In genomic region chr2:110873597-110874525, GRCh38 we compare ENCODE assay signal across 20 cellular contexts.
DNase-seq lines count a peak whose midpoint lies in the region; ATAC-seq, FAIRE-seq and TF ChIP-seq lines count a peak whose summit lies in the region.
"Had no signal": no experiment of that assay in that cellular context is flagged by ENCODE, and none has a peak within 500 bp of the region (broad histone marks: within the 10 kb centered on the region; RNA-seq: fewer than 3 reads in every experiment).

No MANE protein-coding gene starts in this region.

- TF ChIP-seq EP300 in K562 (IDR thresholded peaks at IDR 0.05; ENCODE audit: low read length): no peak

- ATAC-seq in K562: peak; percentile 33; the same call in 1 of the 3 replicates
- ATAC-seq in naive thymus-derived CD4-positive, alpha-beta T cell: no peak

- no peak overlapping the region for H3K23ac ChIP-seq in neuronal stem cell (ENCODE audit: low read depth, low read length, poor library complexity)

- no peak for TF ChIP-seq CTCF in DOHH2 (IDR thresholded peaks at IDR 0.05; ENCODE audit: low read depth, low read length, poor library complexity, severe bottlenecking)
- no peak for TF ChIP-seq CTCF in K562 (IDR thresholded peaks at IDR 0.05 in 2 of 3, conservative IDR thresholded peaks at IDR 0.05 in 1 of 3; ENCODE audit: insufficient read depth in 2 of 3, low read depth in 1 of 3, low read length in 3 of 3)

- H3K9me3 ChIP-seq in DOHH2 (ENCODE audit: control insufficient read depth, insufficient read depth, low read length) (peaks cover 7% of the 10 kb centered on the region; the same call in 1 of the 2 replicates), K562 (replicated peaks; ENCODE audit: control insufficient read depth, insufficient read depth, low read depth, low read length) (no peaks in the 10 kb centered on the region), neuronal stem cell (replicated peaks in 1 of 2; ENCODE audit: control insufficient read depth in 2 of 2, insufficient read depth in 1 of 2, low read depth in 1 of 2, low read length in 2 of 2) (no peaks in the 10 kb centered on the region)
- no peaks in the 10 kb centered on the region for H3K9me3 ChIP-seq in naive thymus-derived CD4-positive, alpha-beta T cell (ENCODE audit: control insufficient read depth in 2 of 3, low read length in 3 of 3)
- H3K9me3 ChIP-seq: Peyer's patch had no signal

- H2AK5ac ChIP-seq in neuronal stem cell (ENCODE audit: low read depth, low read length): peak overlapping the region; percentile 81

- no peak for FAIRE-seq in K562 (lab: Jason Lieb, UNC)
- FAIRE-seq: D721Med, G401.6 had no signal

- H3K27ac ChIP-seq in DOHH2 (ENCODE audit: low read depth, low read length) (no peak overlapping the region), K562 (ENCODE audit: extremely low read depth, low read depth, low read length) (no peak overlapping the region), neuronal stem cell (replicated peaks; ENCODE audit: low read length) (no peak overlapping the region)
- no peak overlapping the region for H3K27ac ChIP-seq in naive thymus-derived CD4-positive, alpha-beta T cell (ENCODE audit: low read depth, low read length)
- H3K27ac ChIP-seq: 22Rv1, HL-60, Peyer's patch, SK-N-MC had no signal

- H3K9ac ChIP-seq in K562 (ENCODE audit: insufficient read depth in 1 of 2, low read depth in 2 of 2, low read length in 2 of 2) (no peak overlapping the region), neuronal stem cell (ENCODE audit: low read depth, low read length, poor library complexity) (no peak overlapping the region)

- no peak overlapping the region for H3K27ac Mint-ChIP-seq in activated CD4-positive, alpha-beta T cell treated with anti-CD3 and anti-CD28 coated beads, Interleukin-2, amount 10 ng/mL, durations not matched to agents 24 days and 14 days
- H3K27ac Mint-ChIP-seq in naive thymus-derived CD4-positive, alpha-beta T cell: peak overlapping the region in 1 of 9 donors; percentile 65

- POLR2A ChIA-PET in K562 (lab: Yijun Ruan, JAX): interaction anchor here (0.6 kb wide), 1 partner anchor 80 kb away, joined by 3 read pairs; no protein-coding TSS in a partner anchor
- POLR2A ChIA-PET in naive thymus-derived CD4-positive, alpha-beta T cell (lab: Charles Lee): no interaction called here

- H3K4me3 Mint-ChIP-seq in activated CD4-positive, alpha-beta T cell treated with anti-CD3 and anti-CD28 coated beads, Interleukin-2, amount 10 ng/mL, durations not matched to agents 24 days and 14 days: no peak overlapping the region
- H3K4me3 Mint-ChIP-seq in naive thymus-derived CD4-positive, alpha-beta T cell: no peak overlapping the region

- no TSS peak for BruUV-seq in K562 (replicated peaks; lab: Mats Ljungman, UMichigan)

- H4K8ac ChIP-seq in neuronal stem cell (ENCODE audit: low read depth, low read length): no peak overlapping the region

- peak overlapping the region; percentile 25 for H3K14ac ChIP-seq in neuronal stem cell (ENCODE audit: low read length)

- H4K20me1 ChIP-seq in DOHH2 (ENCODE audit: control insufficient read depth, insufficient read depth, low read depth, low read length): no peaks in the 10 kb centered on the region
- H4K20me1 ChIP-seq in K562 (replicated peaks; ENCODE audit: control insufficient read depth, insufficient read depth, low read length): no peaks in the 10 kb centered on the region

- peak overlapping the region; percentile 72 for H3K18ac ChIP-seq in neuronal stem cell (ENCODE audit: low read length)

- intact Hi-C loops in activated CD4-positive, alpha-beta T cell treated with anti-CD3 and anti-CD28 coated beads, Interleukin-2, amount 10 ng/mL, durations not matched to agents 24 days and 14 days (cut with micrococcal nuclease): loop anchor here (2.0 kb wide), 1 partner anchor 61 kb away; no protein-coding TSS in a partner anchor
- intact Hi-C loops in K562 (cut with micrococcal nuclease): no loop called here
- intact Hi-C loops in naive thymus-derived CD4-positive, alpha-beta T cell (cut with micrococcal nuclease): no loop called here

- H3K27me3 Mint-ChIP-seq in activated CD4-positive, alpha-beta T cell treated with anti-CD3 and anti-CD28 coated beads, Interleukin-2, amount 10 ng/mL, durations not matched to agents 24 days and 14 days: peaks cover 20% of the 10 kb centered on the region
- peaks cover 0 to 8% (median 0%) of the 10 kb centered on the region in 5 donors for H3K27me3 Mint-ChIP-seq in naive thymus-derived CD4-positive, alpha-beta T cell

- peaks cover 46% of the 10 kb centered on the region for H3K4me1 Mint-ChIP-seq in activated CD4-positive, alpha-beta T cell treated with anti-CD3 and anti-CD28 coated beads, Interleukin-2, amount 10 ng/mL, durations not matched to agents 24 days and 14 days
- H3K4me1 Mint-ChIP-seq in naive thymus-derived CD4-positive, alpha-beta T cell: peaks cover 5 to 50% (median 16%) of the 10 kb centered on the region in 7 donors

- H3K9me3 Mint-ChIP-seq in activated CD4-positive, alpha-beta T cell treated with anti-CD3 and anti-CD28 coated beads, Interleukin-2, amount 10 ng/mL, durations not matched to agents 24 days and 14 days: peaks cover 5% of the 10 kb centered on the region
- peaks cover 0 to 5% (median 0%) of the 10 kb centered on the region in 11 donors for H3K9me3 Mint-ChIP-seq in naive thymus-derived CD4-positive, alpha-beta T cell

- H2BK12ac ChIP-seq in neuronal stem cell (ENCODE audit: low read length): peak overlapping the region; percentile 68

- no peaks in the 10 kb centered on the region for H3K36me3 ChIP-seq in DOHH2 (ENCODE audit: control insufficient read depth, low read length)
- no peaks in the 10 kb centered on the region for H3K36me3 ChIP-seq in K562 (ENCODE audit: control insufficient read depth, insufficient read depth, low read length)
- H3K36me3 ChIP-seq in neuronal stem cell (replicated peaks in 1 of 2; ENCODE audit: control insufficient read depth in 2 of 2, insufficient read depth in 2 of 2, low read length in 2 of 2): no peaks in the 10 kb centered on the region
- H3K36me3 ChIP-seq in naive thymus-derived CD4-positive, alpha-beta T cell (ENCODE audit: control insufficient read depth in 2 of 3, insufficient read depth in 3 of 3, low read length in 3 of 3): no peaks in the 10 kb centered on the region
- H3K36me3 ChIP-seq: Peyer's patch had no signal

- no peak for TF ChIP-seq POLR2A in K562 (conservative IDR thresholded peaks at IDR 0.05)

- no peaks in the 10 kb centered on the region for H3K79me1 ChIP-seq in neuronal stem cell (ENCODE audit: low read depth, low read length)

- no peak overlapping the region for H2BK5ac ChIP-seq in neuronal stem cell (ENCODE audit: low read length)

- H3K27me3 ChIP-seq in DOHH2 (ENCODE audit: control insufficient read depth, low read length) (peaks cover 6% of the 10 kb centered on the region), K562 (ENCODE audit: control insufficient read depth in 2 of 2, insufficient read depth in 2 of 2, low read length in 2 of 2) (peaks cover 0 to 28% of the 10 kb centered on the region in 2 experiments; a peak in 2 of 5 replicates), neuronal stem cell (ENCODE audit: control insufficient read depth in 3 of 3, insufficient read depth in 3 of 3, low read depth in 1 of 3, low read length in 3 of 3) (no peaks in the 10 kb centered on the region)
- H3K27me3 ChIP-seq in naive thymus-derived CD4-positive, alpha-beta T cell (ENCODE audit: control insufficient read depth in 2 of 2, insufficient read depth in 2 of 2, low read length in 2 of 2): no peaks in the 10 kb centered on the region
- H3K27me3 ChIP-seq: Peyer's patch had no signal

- H3K4me2 ChIP-seq in DOHH2 (ENCODE audit: low read length) (peak overlapping the region; percentile 11; the same call in 1 of the 2 replicates), K562 (ENCODE audit: insufficient read depth, low read length) (no peak overlapping the region), neuronal stem cell (ENCODE audit: insufficient read depth, low read length, poor library complexity, severe bottlenecking) (no peak overlapping the region)

- H2BK15ac ChIP-seq in neuronal stem cell (ENCODE audit: low read length): peak overlapping the region; percentile 50

- WGBS in K562 (ENCODE audit: insufficient coverage, low coverage, missing lambda C conversion rate): 6% methylated on average over 17 of the region's 18 CpGs
- no CpG with 5 or more reads among the region's 18 CpGs for WGBS in neuronal stem cell (ENCODE audit: extremely low coverage in 2 of 2, insufficient read length in 2 of 2, insufficient replicate concordance in 1 of 2), 2 donors

- DNase-seq in activated CD4-positive, alpha-beta T cell treated with anti-CD3 and anti-CD28 coated beads, Interleukin-2, amount 10 ng/mL, durations not matched to agents 24 days and 14 days: peak; percentile 49
- DNase-seq in activated CD4-positive, alpha-beta T cell treated with anti-CD3 and anti-CD28 coated beads, Interleukin-2, amount 50 U/mL, for 1 hour: no peak
- DNase-seq in K562 (ENCODE audit: extremely low read depth in 1 of 4, low spot score in 3 of 4) (no peak), neuronal stem cell (ENCODE audit: low spot score) (no peak), NCI-H226 (no peak)
- no peak for DNase-seq in stimulated activated CD4-positive, alpha-beta T cell treated with anti-CD3 and anti-CD28 coated beads, Interleukin-4, amount 100 ng/mL, for 4 hours
- DNase-seq in naive thymus-derived CD4-positive, alpha-beta T cell: no peak
- DNase-seq: NCI-H1048, NCI-H1694, NCI-H2029 treated with DMSO at 0.1 percent for 48 hours, NCI-H526 treated with DMSO at 0.1 percent for 48 hours, OCI-M1, SIG-M5 had no signal

- H2AFZ ChIP-seq in K562 (ENCODE audit: low read depth, low read length) (no peak overlapping the region), neuronal stem cell (ENCODE audit: low read length) (peak overlapping the region; percentile 46)

- H3K4me3 ChIP-seq in DOHH2 (ENCODE audit: low read length) (no peak overlapping the region), K562 (no peak overlapping the region), neuronal stem cell (ENCODE audit: low read length in 2 of 2) (no peak overlapping the region)
- H3K4me3 ChIP-seq in naive thymus-derived CD4-positive, alpha-beta T cell (ENCODE audit: low read length): no peak overlapping the region
- H3K4me3 ChIP-seq: Peyer's patch, SK-N-MC had no signal

- H3K4me1 ChIP-seq in DOHH2 (ENCODE audit: control insufficient read depth, low read length) (peaks cover 24% of the 10 kb centered on the region), K562 (replicated peaks in 1 of 2; ENCODE audit: control insufficient read depth in 2 of 2, insufficient read depth in 2 of 2, low read length in 2 of 2) (peaks cover 0 to 4% of the 10 kb centered on the region in 2 experiments; a peak in 2 of 5 replicates), neuronal stem cell (ENCODE audit: control insufficient read depth in 2 of 2, insufficient read depth in 1 of 2, low read depth in 1 of 2, low read length in 2 of 2) (peaks cover 16 to 31% of the 10 kb centered on the region in 2 donors)
- peaks cover 0 to 8% of the 10 kb centered on the region in 2 donors for H3K4me1 ChIP-seq in naive thymus-derived CD4-positive, alpha-beta T cell (ENCODE audit: control insufficient read depth in 2 of 2, insufficient read depth in 2 of 2, low read length in 2 of 2)
- H3K4me1 ChIP-seq: Peyer's patch had no signal

- H3K79me2 ChIP-seq in DOHH2 (ENCODE audit: control insufficient read depth, low read length): no peaks in the 10 kb centered on the region
- H3K79me2 ChIP-seq in K562 (ENCODE audit: control insufficient read depth, insufficient read depth, low read length): no peaks in the 10 kb centered on the region

- H4K91ac ChIP-seq in neuronal stem cell (ENCODE audit: low read depth, low read length, poor library complexity): peak overlapping the region; percentile 32

- no peaks in the 10 kb centered on the region for H3F3A ChIP-seq in DOHH2 (ENCODE audit: control insufficient read depth, insufficient read depth)

- in situ Hi-C loops in K562 (cut with MboI): no loop called here

- H3K4ac ChIP-seq in neuronal stem cell (ENCODE audit: low read length): no peak overlapping the region

- no peak for TF ChIP-seq RAD21 in K562 (CRISPR knock-in tag; conservative IDR thresholded peaks at IDR 0.05 in 1 of 2, IDR thresholded peaks at IDR 0.05 in 1 of 2)

- H3K36me3 Mint-ChIP-seq in activated CD4-positive, alpha-beta T cell treated with anti-CD3 and anti-CD28 coated beads, Interleukin-2, amount 10 ng/mL, durations not matched to agents 24 days and 14 days (ENCODE audit: low read depth): peaks cover 4% of the 10 kb centered on the region
- peaks cover 0 to 6% (median 0%) of the 10 kb centered on the region in 5 donors for H3K36me3 Mint-ChIP-seq in naive thymus-derived CD4-positive, alpha-beta T cell

- H3K9me1 ChIP-seq in K562 (ENCODE audit: control insufficient read depth, insufficient read depth, low read length): no peaks in the 10 kb centered on the region

- no peaks in the 10 kb centered on the region for H3K9me2 ChIP-seq in DOHH2 (replicated peaks; ENCODE audit: control insufficient read depth, low read length)

- peak overlapping the region; percentile 63 for H2BK120ac ChIP-seq in neuronal stem cell (ENCODE audit: low read depth, low read length)

- CTCF ChIA-PET in K562 (lab: Yijun Ruan, JAX; ENCODE audit: low intra/inter-chr PET ratio): no interaction called here
- CTCF ChIA-PET in naive thymus-derived CD4-positive, alpha-beta T cell (lab: Charles Lee): no interaction called here
